In the genomic region with DNA sequence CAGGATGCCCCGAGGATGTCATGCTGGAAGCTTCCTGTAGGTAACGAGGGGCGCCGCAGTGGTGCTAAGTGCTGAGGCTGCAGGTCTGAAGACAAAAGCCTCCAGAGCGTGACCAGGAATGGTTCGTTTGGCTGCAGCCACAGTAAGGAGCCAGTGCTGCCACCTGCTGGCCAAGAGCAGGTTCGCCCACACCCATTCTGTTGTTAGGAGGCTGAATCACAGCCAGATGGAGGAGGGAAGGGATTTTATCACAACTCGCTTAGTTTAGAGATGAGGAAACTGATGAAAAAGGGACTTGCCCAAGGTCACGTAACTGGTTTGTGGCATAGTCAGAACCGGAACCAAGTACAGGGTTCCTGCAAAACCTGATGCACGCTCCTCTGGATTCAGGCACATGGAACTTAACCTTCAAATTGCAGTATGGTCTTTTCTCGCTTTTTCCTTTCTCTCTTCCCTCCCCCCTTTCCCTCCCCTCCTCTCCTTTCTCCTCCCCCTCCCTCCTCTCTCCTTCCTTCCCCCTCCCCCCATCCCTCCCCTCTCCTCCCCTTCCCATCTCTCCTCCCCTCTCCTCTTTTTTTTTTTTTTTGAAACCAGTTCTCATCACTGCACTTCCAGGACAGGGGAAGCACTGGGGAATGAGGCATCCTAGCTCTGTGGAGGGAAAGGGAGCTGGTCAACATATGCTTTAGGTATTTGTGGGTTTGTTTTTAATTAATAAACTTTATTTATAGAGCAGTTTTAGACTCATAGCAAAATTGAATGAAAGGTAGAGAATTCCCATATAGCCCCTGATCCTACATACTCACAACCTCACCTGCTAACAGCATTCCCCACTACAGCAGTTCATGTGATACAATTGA, we compare ENCODE assay signal across 1 cellular context.
TF ChIP-seq lines count a peak whose summit lies in the region.

No MANE protein-coding gene starts in this region.

TF ChIP-seq in HepG2, 621 proteins besides CTCF, POLR2A, EP300 and RAD21 (continued from another document):
- TF ChIP-seq, protein P1, sequence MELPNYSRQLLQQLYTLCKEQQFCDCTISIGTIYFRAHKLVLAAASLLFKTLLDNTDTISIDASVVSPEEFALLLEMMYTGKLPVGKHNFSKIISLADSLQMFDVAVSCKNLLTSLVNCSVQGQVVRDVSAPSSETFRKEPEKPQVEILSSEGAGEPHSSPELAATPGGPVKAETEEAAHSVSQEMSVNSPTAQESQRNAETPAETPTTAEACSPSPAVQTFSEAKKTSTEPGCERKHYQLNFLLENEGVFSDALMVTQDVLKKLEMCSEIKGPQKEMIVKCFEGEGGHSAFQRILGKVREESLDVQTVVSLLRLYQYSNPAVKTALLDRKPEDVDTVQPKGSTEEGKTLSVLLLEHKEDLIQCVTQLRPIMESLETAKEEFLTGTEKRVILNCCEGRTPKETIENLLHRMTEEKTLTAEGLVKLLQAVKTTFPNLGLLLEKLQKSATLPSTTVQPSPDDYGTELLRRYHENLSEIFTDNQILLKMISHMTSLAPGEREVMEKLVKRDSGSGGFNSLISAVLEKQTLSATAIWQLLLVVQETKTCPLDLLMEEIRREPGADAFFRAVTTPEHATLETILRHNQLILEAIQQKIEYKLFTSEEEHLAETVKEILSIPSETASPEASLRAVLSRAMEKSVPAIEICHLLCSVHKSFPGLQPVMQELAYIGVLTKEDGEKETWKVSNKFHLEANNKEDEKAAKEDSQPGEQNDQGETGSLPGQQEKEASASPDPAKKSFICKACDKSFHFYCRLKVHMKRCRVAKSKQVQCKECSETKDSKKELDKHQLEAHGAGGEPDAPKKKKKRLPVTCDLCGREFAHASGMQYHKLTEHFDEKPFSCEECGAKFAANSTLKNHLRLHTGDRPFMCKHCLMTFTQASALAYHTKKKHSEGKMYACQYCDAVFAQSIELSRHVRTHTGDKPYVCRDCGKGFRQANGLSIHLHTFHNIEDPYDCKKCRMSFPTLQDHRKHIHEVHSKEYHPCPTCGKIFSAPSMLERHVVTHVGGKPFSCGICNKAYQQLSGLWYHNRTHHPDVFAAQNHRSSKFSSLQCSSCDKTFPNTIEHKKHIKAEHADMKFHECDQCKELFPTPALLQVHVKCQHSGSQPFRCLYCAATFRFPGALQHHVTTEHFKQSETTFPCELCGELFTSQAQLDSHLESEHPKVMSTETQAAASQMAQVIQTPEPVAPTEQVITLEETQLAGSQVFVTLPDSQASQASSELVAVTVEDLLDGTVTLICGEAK (IDR thresholded peaks at IDR 0.05) = no peak
- TF ChIP-seq, protein P1 (CRISPR knock-in tag; IDR thresholded peaks at IDR 0.05) = no peak
- TF ChIP-seq, protein P2, sequence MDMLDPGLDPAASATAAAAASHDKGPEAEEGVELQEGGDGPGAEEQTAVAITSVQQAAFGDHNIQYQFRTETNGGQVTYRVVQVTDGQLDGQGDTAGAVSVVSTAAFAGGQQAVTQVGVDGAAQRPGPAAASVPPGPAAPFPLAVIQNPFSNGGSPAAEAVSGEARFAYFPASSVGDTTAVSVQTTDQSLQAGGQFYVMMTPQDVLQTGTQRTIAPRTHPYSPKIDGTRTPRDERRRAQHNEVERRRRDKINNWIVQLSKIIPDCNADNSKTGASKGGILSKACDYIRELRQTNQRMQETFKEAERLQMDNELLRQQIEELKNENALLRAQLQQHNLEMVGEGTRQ (IDR thresholded peaks at IDR 0.05; ENCODE audit: low read depth, low read length) = no peak
- TF ChIP-seq, protein P2 (CRISPR knock-in tag; IDR thresholded peaks at IDR 0.05; ENCODE audit: borderline replicate concordance) = no peak
- TF ChIP-seq MYC (CRISPR knock-in tag; IDR thresholded peaks at IDR 0.05; ENCODE audit: borderline replicate concordance) (peak; percentile 63; the same call in 1 of the 2 replicates), ZNF460 (CRISPR knock-in tag; IDR thresholded peaks at IDR 0.05; ENCODE audit: borderline replicate concordance) (no peak), ZNF766 (CRISPR knock-in tag; IDR thresholded peaks at IDR 0.05; ENCODE audit: borderline replicate concordance) (0 out of 2 replicates have a peak, but pooled peaks have one; percentile 67), FOSL2 (CRISPR knock-in tag; IDR thresholded peaks at IDR 0.05) (peak; percentile 48; the same call in 1 of the 2 replicates), MLLT10 (CRISPR knock-in tag; IDR thresholded peaks at IDR 0.05) (no peak), SALL1 (CRISPR knock-in tag; IDR thresholded peaks at IDR 0.05) (peak; percentile 75), ZFP82 (CRISPR knock-in tag; IDR thresholded peaks at IDR 0.05; ENCODE audit: borderline replicate concordance) (no peak), ZNF124 (CRISPR knock-in tag; IDR thresholded peaks at IDR 0.05) (no peak), ZFP37 (CRISPR knock-in tag; IDR thresholded peaks at IDR 0.05; ENCODE audit: borderline replicate concordance) (0 out of 2 replicates have a peak, but pooled peaks have one; percentile 39), CBFB (CRISPR knock-in tag; IDR thresholded peaks at IDR 0.05) (no peak), ZNF484 (CRISPR knock-in tag; IDR thresholded peaks at IDR 0.05; ENCODE audit: borderline replicate concordance, low read depth) (no peak), ZNF33B (CRISPR knock-in tag; IDR thresholded peaks at IDR 0.05) (no peak), ZNF101 (CRISPR knock-in tag; IDR thresholded peaks at IDR 0.05; ENCODE audit: borderline replicate concordance, low read depth) (no peak)
